Comparison of ENCODE assay signal across 11 cellular contexts in the genomic region with DNA sequence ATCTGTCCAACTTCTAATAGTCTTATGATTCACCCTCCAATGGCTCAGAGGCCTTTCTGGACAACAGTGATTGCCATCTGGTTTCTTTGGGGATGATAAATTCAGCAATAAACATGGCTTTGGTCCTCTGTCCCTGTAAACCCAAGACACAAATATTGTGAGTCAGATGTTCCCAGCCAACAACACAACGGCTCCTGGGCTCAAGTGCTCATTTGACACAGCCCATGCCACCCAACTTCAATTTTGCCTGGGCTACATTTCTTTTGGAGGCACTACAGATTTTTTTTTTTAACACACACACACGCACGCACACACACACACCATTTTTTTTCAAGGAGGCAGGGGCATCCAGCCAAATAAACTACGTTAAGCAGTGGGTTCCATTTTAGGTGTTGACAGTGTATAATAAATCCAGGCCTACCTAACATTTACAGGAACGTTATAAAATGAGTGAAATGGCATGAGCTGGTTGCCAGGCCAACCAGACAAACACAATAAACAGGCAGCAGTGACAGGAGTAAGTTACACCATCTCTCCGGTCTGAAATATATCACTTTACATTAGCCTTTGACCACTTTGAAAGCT.
A peak's percentile ranks its signal among the peaks of the same experiment; 100 is the strongest.
DNase-seq lines count a peak whose midpoint lies in the region; ATAC-seq and TF ChIP-seq lines count a peak whose summit lies in the region.
"Had no signal": no experiment of that assay in that cellular context is flagged by ENCODE, and none has a peak within 500 bp of the region (broad histone marks: within the 10 kb centered on the region; RNA-seq: fewer than 3 reads in every experiment).

No MANE protein-coding gene starts in this region.

- no peaks in the 10 kb centered on the region for H3F3A ChIP-seq in SK-N-SH (replicated peaks; ENCODE audit: insufficient read depth)

- peaks cover 0 to 23% of the 10 kb centered on the region in 2 experiments; a peak in 2 of 4 replicates for H3K4me1 ChIP-seq in SK-N-SH (ENCODE audit: control insufficient read depth in 1 of 2, insufficient read depth in 2 of 2, low read depth in 1 of 2, low read length in 1 of 2)
- H3K4me1 ChIP-seq in gastrocnemius medialis: peaks cover 6 to 9% of the 10 kb centered on the region in 2 donors
- no peaks in the 10 kb centered on the region for H3K4me1 ChIP-seq in endodermal cell (ENCODE audit: control insufficient read depth, insufficient read depth, low read length)
- H3K4me1 ChIP-seq: heart left ventricle had no signal

- TF ChIP-seq RAD21 in SK-N-SH (IDR thresholded peaks at IDR 0.05; ENCODE audit: low read length): no peak

- no peak overlapping the region for H3K4me3 Mint-ChIP-seq in endodermal cell
- H3K4me3 Mint-ChIP-seq: neural crest cell had no signal

- 32% methylated on average over 6 of the region's 6 CpGs for WGBS in SK-N-SH (ENCODE audit: low lambda C conversion rate)
- 80 to 87% methylated on average over 1 to 6 of the region's 6 CpGs for WGBS in endodermal cell (ENCODE audit: insufficient coverage in 1 of 2, insufficient read length in 1 of 2), 2 experiments

- no peak overlapping the region for H3K4me3 ChIP-seq in SK-N-SH (ENCODE audit: low read depth in 2 of 2, low read length in 1 of 2)
- H3K4me3 ChIP-seq in kidney epithelial cell (ENCODE audit: low read depth, low read length): no peak overlapping the region
- H3K4me3 ChIP-seq in gastrocnemius medialis: no peak overlapping the region
- no peak overlapping the region for H3K4me3 ChIP-seq in endodermal cell (ENCODE audit: low read length)
- H3K4me3 ChIP-seq: heart left ventricle had no signal

- in situ Hi-C loops in gastrocnemius medialis (cut with MboI; ENCODE audit: low sequenced_read_pairs in 4 of 4): no loop called here

- H4K20me1 ChIP-seq in SK-N-SH (ENCODE audit: insufficient read depth): no peaks in the 10 kb centered on the region

- H3K36me3 Mint-ChIP-seq in endodermal cell (ENCODE audit: low read depth): no peaks in the 10 kb centered on the region
- no peaks in the 10 kb centered on the region for H3K36me3 Mint-ChIP-seq in activated naive CD4-positive, alpha-beta T cell treated with anti-CD3 and anti-CD28 coated beads, Interleukin-2, amount 50 U/mL, for 72 hours

- H3K36me3 ChIP-seq in SK-N-SH (replicated peaks in 1 of 2; ENCODE audit: control insufficient read depth in 1 of 2, insufficient read depth in 2 of 2, low read length in 1 of 2) (no peaks in the 10 kb centered on the region), kidney epithelial cell (ENCODE audit: control insufficient read depth, insufficient read depth, low read length) (no peaks in the 10 kb centered on the region), gastrocnemius medialis (no peaks in the 10 kb centered on the region), endodermal cell (ENCODE audit: control insufficient read depth, insufficient read depth, low read length) (no peaks in the 10 kb centered on the region)
- H3K36me3 ChIP-seq: heart left ventricle had no signal

- H3K27me3 Mint-ChIP-seq in endodermal cell (ENCODE audit: insufficient read depth): no peaks in the 10 kb centered on the region

- H3K27ac ChIP-seq in SK-N-SH (ENCODE audit: low read depth in 2 of 2, low read length in 1 of 2) (peak overlapping the region; percentile 56 to 58), gastrocnemius medialis (peak overlapping the region in 1 of 4 donors; percentile 10), endodermal cell (ENCODE audit: low read depth, low read length) (no peak overlapping the region)
- H3K27ac ChIP-seq: heart left ventricle had no signal

- H3K9ac ChIP-seq in SK-N-SH (no peak overlapping the region), endodermal cell (ENCODE audit: extremely low read depth, low read length, poor library complexity, severe bottlenecking) (no peak overlapping the region)

- ATAC-seq in gastrocnemius medialis: no peak
- ATAC-seq in activated naive CD4-positive, alpha-beta T cell treated with anti-CD3 and anti-CD28 coated beads, Interleukin-2, amount 50 U/mL, for 72 hours: no peak

- TF ChIP-seq POLR2A in gastrocnemius medialis (IDR thresholded peaks at IDR 0.05): no peak

- intact Hi-C loops in gastrocnemius medialis (cut with DNase I; ENCODE audit: low total_unique reads): no loop called here

- peaks cover 5% of the 10 kb centered on the region for H3K4me1 Mint-ChIP-seq in endodermal cell

- no peak overlapping the region for H3K27ac Mint-ChIP-seq in endodermal cell
- no peak overlapping the region for H3K27ac Mint-ChIP-seq in activated naive CD4-positive, alpha-beta T cell treated with anti-CD3 and anti-CD28 coated beads, Interleukin-2, amount 50 U/mL, for 72 hours

- H3K4me2 ChIP-seq in SK-N-SH: no peak overlapping the region

- H3K9me3 ChIP-seq in SK-N-SH: no peaks in the 10 kb centered on the region
- H3K9me3 ChIP-seq in gastrocnemius medialis: no peaks in the 10 kb centered on the region
- no peaks in the 10 kb centered on the region for H3K9me3 ChIP-seq in endodermal cell (ENCODE audit: control insufficient read depth, low read length)
- H3K9me3 ChIP-seq: heart left ventricle had no signal

- peak; percentile 28 for DNase-seq in AG08396 (ENCODE audit: low spot score)
- DNase-seq in NCI-H1092 (lab: John Stamatoyannopoulos, UW): peak; percentile 90
- peak; percentile 33 for DNase-seq in SK-N-SH
- peak; percentile 52 for DNase-seq in kidney epithelial cell (ENCODE audit: low read depth)
- no peak for DNase-seq in midbrain (lab: John Stamatoyannopoulos, UW)
- DNase-seq in gastrocnemius medialis: no peak
- no peak for DNase-seq in endodermal cell
- no peak for DNase-seq in activated naive CD4-positive, alpha-beta T cell treated with anti-CD3 and anti-CD28 coated beads, Interleukin-2, amount 50 U/mL, for 72 hours (ENCODE audit: low spot score in 2 of 2)
- DNase-seq: activated CD4-positive, alpha-beta T cell treated with anti-CD3 and anti-CD28 coated beads for 1 hour; heart left ventricle had no signal

- POLR2A ChIA-PET in SK-N-SH (lab: Yijun Ruan, JAX): no interaction called here

- no peaks in the 10 kb centered on the region for H3K9me3 Mint-ChIP-seq in endodermal cell
- no peaks in the 10 kb centered on the region for H3K9me3 Mint-ChIP-seq in activated naive CD4-positive, alpha-beta T cell treated with anti-CD3 and anti-CD28 coated beads, Interleukin-2, amount 50 U/mL, for 72 hours
- H3K9me3 Mint-ChIP-seq: neural crest cell had no signal

- CTCF ChIA-PET in SK-N-SH (lab: Yijun Ruan, JAX): interaction anchor here (1.7 kb wide), 1 partner anchor 18 kb away, joined by 4 read pairs; no protein-coding TSS in a partner anchor

- TF ChIP-seq CTCF in SK-N-SH (IDR thresholded peaks at IDR 0.05) (no peak), kidney epithelial cell (IDR thresholded peaks at IDR 0.05; ENCODE audit: insufficient read depth, low read length, poor library complexity, severe bottlenecking) (no peak), gastrocnemius medialis (IDR thresholded peaks at IDR 0.05 in 4 of 5, conservative IDR thresholded peaks at IDR 0.05 in 1 of 5) (no peak), endodermal cell (conservative IDR thresholded peaks at IDR 0.05) (no peak)

- H3K27me3 ChIP-seq in SK-N-SH (ENCODE audit: insufficient read depth) (no peaks in the 10 kb centered on the region), kidney epithelial cell (ENCODE audit: control insufficient read depth, insufficient read depth, low read length) (no peaks in the 10 kb centered on the region), gastrocnemius medialis (no peaks in the 10 kb centered on the region), endodermal cell (ENCODE audit: control insufficient read depth, insufficient read depth, low read length, poor library complexity, severe bottlenecking) (no peaks in the 10 kb centered on the region)
- H3K27me3 ChIP-seq: heart left ventricle had no signal

- peak overlapping the region; percentile 24; the same call in 1 of the 2 replicates for H2AFZ ChIP-seq in SK-N-SH (ENCODE audit: low read depth)

- 0 out of 4 replicates have a peak, but pooled peaks of 1 of the 2 experiments have one; percentile 25 for TF ChIP-seq EP300 in SK-N-SH (IDR thresholded peaks at IDR 0.05; ENCODE audit: borderline replicate concordance in 1 of 2, low read depth in 1 of 2, low read length in 1 of 2)

- H3K9me2 ChIP-seq in SK-N-SH: no peaks in the 10 kb centered on the region

- no peaks in the 10 kb centered on the region for H3K79me2 ChIP-seq in SK-N-SH (ENCODE audit: insufficient read depth)

TF ChIP-seq in SK-N-SH, 30 proteins besides CTCF, POLR2A, EP300 and RAD21 (continues in another document):
- TF ChIP-seq SIN3A (IDR thresholded peaks at IDR 0.05; ENCODE audit: borderline replicate concordance, low read depth, low read length) (peak; percentile 21; the same call in 1 of the 2 replicates), MXI1 (IDR thresholded peaks at IDR 0.05; ENCODE audit: low read depth, low read length) (no peak), RFX5 (IDR thresholded peaks at IDR 0.05; ENCODE audit: low read length) (no peak), TAF1 (IDR thresholded peaks at IDR 0.05; ENCODE audit: borderline replicate concordance, low read depth, low read length) (no peak), SMC3 (IDR thresholded peaks at IDR 0.05; ENCODE audit: low read depth, low read length) (no peak), TCF12 (IDR thresholded peaks at IDR 0.05) (peak; percentile 32; the same call in 1 of the 2 replicates), MEF2A (IDR thresholded peaks at IDR 0.05; ENCODE audit: borderline replicate concordance, low read depth) (no peak), YY1 (IDR thresholded peaks at IDR 0.05; ENCODE audit: low read depth) (peak; percentile 43; the same call in 1 of the 2 replicates), FOXJ3 (CRISPR knock-in tag; IDR thresholded peaks at IDR 0.05) (no peak)
- TF ChIP-seq, protein P1, sequence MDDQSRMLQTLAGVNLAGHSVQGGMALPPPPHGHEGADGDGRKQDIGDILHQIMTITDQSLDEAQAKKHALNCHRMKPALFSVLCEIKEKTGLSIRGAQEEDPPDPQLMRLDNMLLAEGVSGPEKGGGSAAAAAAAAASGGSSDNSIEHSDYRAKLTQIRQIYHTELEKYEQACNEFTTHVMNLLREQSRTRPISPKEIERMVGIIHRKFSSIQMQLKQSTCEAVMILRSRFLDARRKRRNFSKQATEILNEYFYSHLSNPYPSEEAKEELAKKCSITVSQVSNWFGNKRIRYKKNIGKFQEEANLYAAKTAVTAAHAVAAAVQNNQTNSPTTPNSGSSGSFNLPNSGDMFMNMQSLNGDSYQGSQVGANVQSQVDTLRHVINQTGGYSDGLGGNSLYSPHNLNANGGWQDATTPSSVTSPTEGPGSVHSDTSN (IDR thresholded peaks at IDR 0.05): peak; percentile 63
- TF ChIP-seq, protein P2, sequence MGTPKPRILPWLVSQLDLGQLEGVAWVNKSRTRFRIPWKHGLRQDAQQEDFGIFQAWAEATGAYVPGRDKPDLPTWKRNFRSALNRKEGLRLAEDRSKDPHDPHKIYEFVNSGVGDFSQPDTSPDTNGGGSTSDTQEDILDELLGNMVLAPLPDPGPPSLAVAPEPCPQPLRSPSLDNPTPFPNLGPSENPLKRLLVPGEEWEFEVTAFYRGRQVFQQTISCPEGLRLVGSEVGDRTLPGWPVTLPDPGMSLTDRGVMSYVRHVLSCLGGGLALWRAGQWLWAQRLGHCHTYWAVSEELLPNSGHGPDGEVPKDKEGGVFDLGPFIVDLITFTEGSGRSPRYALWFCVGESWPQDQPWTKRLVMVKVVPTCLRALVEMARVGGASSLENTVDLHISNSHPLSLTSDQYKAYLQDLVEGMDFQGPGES (IDR thresholded peaks at IDR 0.05; ENCODE audit: low read depth, low read length): no peak

Comparison
In these comparisons a context has a peak if more than half of its experiments do, and no peak if none do; other contexts are left out.
1. DNase-seq: peak in AG08396 (single experiment), NCI-H1092 (single experiment), SK-N-SH (single experiment) and kidney epithelial cell (single experiment); none in midbrain (single experiment), gastrocnemius medialis (0 of 2), endodermal cell (single experiment) and activated naive CD4-positive, alpha-beta T cell treated with anti-CD3 and anti-CD28 coated beads, Interleukin-2, amount 50 U/mL, for 72 hours (0 of 2).